In genomic region chr1:46749921-46750404, GRCh38 we compare ENCODE assay signal across 23 cellular contexts. TPM values are rescaled to one million over a fixed set of nuclear protein-coding genes. Genes with fewer than 3 reads are reported as not detected.
DNase-seq lines count a peak whose midpoint lies in the region; ATAC-seq, FAIRE-seq and TF ChIP-seq lines count a peak whose summit lies in the region.
"Had no signal": no experiment of that assay in that cellular context is flagged by ENCODE, and none has a peak within 500 bp of the region (broad histone marks: within the 10 kb centered on the region; RNA-seq: fewer than 3 reads in every experiment).

No MANE protein-coding gene starts in this region.

- H3K9me3 ChIP-seq in esophagus muscularis mucosa (no peaks in the 10 kb centered on the region), keratinocyte (ENCODE audit: control insufficient read depth, low read depth, low read length) (no peaks in the 10 kb centered on the region), thyroid gland (no peaks in the 10 kb centered on the region)
- H3K9me3 ChIP-seq: BE2C, testis had no signal

- DNase-seq in RPMI7951 (ENCODE audit: low read depth) (peak; percentile 11), esophagus muscularis mucosa (ENCODE audit: extremely low spot score) (peak; percentile 91), keratinocyte (ENCODE audit: low read depth, low spot score) (no peak), thyroid gland (peak; percentile 26 to 27), occipital lobe (lab: John Stamatoyannopoulos, UW) (no peak), COR-L47 (lab: John Stamatoyannopoulos, UW) (no peak)
- DNase-seq in stimulated activated CD4-positive, alpha-beta T cell treated with anti-CD3 and anti-CD28 coated beads, Interleukin-4, amount 100 ng/mL, for 4 hours, result no peak
- DNase-seq: activated CD4-positive, alpha-beta T cell treated with anti-CD3 and anti-CD28 coated beads, Interleukin-2, amount 10 ng/mL, durations not matched to agents 24 days and 14 days; BE2C; MV-4-11; NCI-H2029 treated with DMSO at 0.1 percent for 48 hours; NCI-H69; stimulated activated CD4-positive, alpha-beta T cell treated with anti-CD3 and anti-CD28 coated beads, Interleukin-4, amount 100 ng/mL, for 1 hour; testis had no signal

- H3K79me2 ChIP-seq in keratinocyte (ENCODE audit: control insufficient read depth, insufficient read depth, low read length), result no peaks in the 10 kb centered on the region
- H3K79me2 ChIP-seq: hepatocyte had no signal

- no peak for TF ChIP-seq EP300 in esophagus muscularis mucosa (IDR thresholded peaks at IDR 0.05)

- peak overlapping the region; percentile 10 for H2AFZ ChIP-seq in keratinocyte (ENCODE audit: control insufficient read depth, low read length)
- H2AFZ ChIP-seq: hepatocyte had no signal

- H3K27ac ChIP-seq in esophagus muscularis mucosa (replicated peaks in 1 of 4) (peak overlapping the region; percentile 32 to 53 (median 45)), keratinocyte (ENCODE audit: control insufficient read depth, insufficient read depth, low read length) (peak overlapping the region; percentile 31), thyroid gland (peak overlapping the region; percentile 39 to 55 (median 44))
- H3K27ac ChIP-seq: hepatocyte, testis had no signal

- H4K20me1 ChIP-seq in keratinocyte (ENCODE audit: control insufficient read depth, extremely low read depth, insufficient read depth, low read length), result no peaks in the 10 kb centered on the region

- dilution Hi-C loops in keratinocyte (cut with MboI; ENCODE audit: extremely low pct_ligation_motif_present, low sequenced_read_pairs), result no loop called here

- H3K27me3 ChIP-seq in esophagus muscularis mucosa (peaks cover 0 to 50% (median 0%) of the 10 kb centered on the region in 4 donors), keratinocyte (ENCODE audit: control insufficient read depth, extremely low read depth, insufficient read depth, low read length) (no peaks in the 10 kb centered on the region), thyroid gland (no peaks in the 10 kb centered on the region)
- H3K27me3 ChIP-seq: BE2C, hepatocyte, testis had no signal

- no peak overlapping the region for H3K9ac ChIP-seq in keratinocyte (ENCODE audit: control insufficient read depth, extremely low read depth, insufficient read depth, low read length)

- H3K36me3 ChIP-seq in esophagus muscularis mucosa (no peaks in the 10 kb centered on the region), keratinocyte (ENCODE audit: control insufficient read depth in 2 of 2, extremely low read depth in 1 of 2, insufficient read depth in 2 of 2, low read length in 2 of 2) (no peaks in the 10 kb centered on the region), thyroid gland (no peaks in the 10 kb centered on the region)
- H3K36me3 ChIP-seq: BE2C had no signal

- intact Hi-C loops in esophagus muscularis mucosa (cut with DNase I), result no loop called here
- intact Hi-C loops in thyroid gland (cut with DNase I), result loop anchor here (5.0 kb wide), 1 partner anchor 237 kb away; no protein-coding TSS in a partner anchor

- no peak for TF ChIP-seq POLR2A in esophagus muscularis mucosa (IDR thresholded peaks at IDR 0.05; ENCODE audit: low read depth)
- TF ChIP-seq POLR2A in thyroid gland (IDR thresholded peaks at IDR 0.05), result no peak

- H3K4me2 ChIP-seq in keratinocyte (ENCODE audit: control insufficient read depth, extremely low read depth, insufficient read depth, low read depth, low read length), result peak overlapping the region; percentile 53
- H3K4me2 ChIP-seq: hepatocyte had no signal

- TF ChIP-seq CTCF in esophagus muscularis mucosa (IDR thresholded peaks at IDR 0.05) (no peak), keratinocyte (optimal IDR thresholded peaks at IDR 0.05 in 1 of 3, IDR thresholded peaks at IDR 0.05 in 1 of 3, conservative IDR thresholded peaks at IDR 0.05 in 1 of 3; ENCODE audit: extremely low read depth in 1 of 3, insufficient read depth in 2 of 3, low read length in 3 of 3) (no peak), thyroid gland (IDR thresholded peaks at IDR 0.05) (no peak)

- WGBS in esophagus muscularis mucosa, result 57% methylated on average over 7 of the region's 7 CpGs
- WGBS in thyroid gland, 2 donors, result 39 to 41% methylated on average over 7 of the region's 7 CpGs

- peak; percentile 95 for FAIRE-seq in keratinocyte (lab: Jason Lieb, UNC)
- FAIRE-seq: astrocyte, G401.6, GM12891, TTC549 had no signal

- H3K4me3 ChIP-seq in esophagus muscularis mucosa, result no peak overlapping the region
- H3K4me3 ChIP-seq in keratinocyte (ENCODE audit: control insufficient read depth in 2 of 3, extremely low read depth in 1 of 3, insufficient read depth in 2 of 3, low read depth in 1 of 3, low read length in 3 of 3), result peak overlapping the region in 1 of 3 experiments; percentile 9
- no peak overlapping the region for H3K4me3 ChIP-seq in thyroid gland (replicated peaks in 1 of 3)
- H3K4me3 ChIP-seq: hepatocyte, testis had no signal

- no peak for ATAC-seq in GM21825 (IDR thresholded peaks at IDR 0.05; ENCODE audit: unreplicated experiment)

- no peaks in the 10 kb centered on the region for H3K9me1 ChIP-seq in keratinocyte (ENCODE audit: control insufficient read depth, extremely low read depth, insufficient read depth, low read length)

- H3K4me1 ChIP-seq in esophagus muscularis mucosa, result peaks cover 0 to 6% (median 1%) of the 10 kb centered on the region in 4 donors
- H3K4me1 ChIP-seq in keratinocyte (ENCODE audit: control insufficient read depth, extremely low read depth, insufficient read depth, low read length), result peaks cover 41% of the 10 kb centered on the region
- peaks cover 16 to 24% of the 10 kb centered on the region in 2 donors for H3K4me1 ChIP-seq in thyroid gland
- H3K4me1 ChIP-seq: BE2C, testis had no signal

RNA-seq across cellular contexts. Expression of gene EFCAB14, which starts 31.0 kb away (rescaled TPM):
- total RNA-seq in RPMI7951 (2014; rRNA removed; shearing (Covaris generic)), result 52.2 and 66.0 TPM in 2 replicates
- 100 to 1,000 TPM in 2 of 4 donors, 10 to 100 TPM in 2; 83.5 to 113 (median 104) TPM for total RNA-seq in esophagus muscularis mucosa
- polyA plus RNA-seq in keratinocyte, result 47.8 to 61.8 TPM (median 59.9 TPM) in 3 replicates
- polyA plus RNA-seq in keratinocyte (2011; ENCODE audit: low read depth), result 44.5 TPM
- polyA plus RNA-seq in keratinocyte (2011; cell fraction: cytosol; rRNA removed), result 50.0 and 86.6 TPM in 2 replicates
- polyA plus RNA-seq in keratinocyte (2011; cell fraction: nucleus; rRNA removed), result 49.6 and 50.9 TPM in 2 replicates
- 29.5 and 44.5 TPM in 2 replicates for polyA plus RNA-seq in keratinocyte (2012; ENCODE audit: low replicate concordance)
- polyA minus RNA-seq in keratinocyte, result 31.4 to 72.8 TPM (median 51.9 TPM) in 3 replicates
- polyA minus RNA-seq in keratinocyte (2011; cell fraction: cytosol; rRNA and poly(A)+ RNA removed), result 47.4 TPM
- 28.1 and 49.9 TPM in 2 replicates for polyA minus RNA-seq in keratinocyte (2011; cell fraction: nucleus; rRNA and poly(A)+ RNA removed)
- total RNA-seq in thyroid gland, result 100 to 1,000 TPM; 129 to 162 (median 138) TPM
- 13.6 TPM for total RNA-seq in occipital lobe

RNA-seq across cellular contexts. Expression of gene CYP4B1, which starts 48.9 kb away (rescaled TPM):
- total RNA-seq in RPMI7951 (2014; rRNA removed; shearing (Covaris generic)), result not detected in 2 replicates
- total RNA-seq in esophagus muscularis mucosa (100 to 1,000 TPM in 2 of 4 donors, 10 to 100 TPM in 2; 41.1 to 150 (median 113) TPM), thyroid gland (10 to 100 TPM; 29.4 to 72.4 (median 62.5) TPM), occipital lobe (not detected)
- polyA plus RNA-seq in keratinocyte, result 0.49 to 3.9 TPM (median 2.1 TPM) in 3 replicates
- polyA plus RNA-seq in keratinocyte (2011; ENCODE audit: low read depth), result 30.5 TPM
- polyA plus RNA-seq in keratinocyte (2011; cell fraction: cytosol; rRNA removed), result 2.1 and 2.2 TPM in 2 replicates
- polyA plus RNA-seq in keratinocyte (2011; cell fraction: nucleus; rRNA removed), result 13.7 and 15.7 TPM in 2 replicates
- 0.56 and 35.4 TPM in 2 replicates for polyA plus RNA-seq in keratinocyte (2012; ENCODE audit: low replicate concordance)
- 1.2 to 3.9 TPM (median 1.4 TPM) in 3 replicates for polyA minus RNA-seq in keratinocyte
- polyA minus RNA-seq in keratinocyte (2011; cell fraction: cytosol; rRNA and poly(A)+ RNA removed), result 2.7 TPM
- polyA minus RNA-seq in keratinocyte (2011; cell fraction: nucleus; rRNA and poly(A)+ RNA removed), result 5.8 and 12.3 TPM in 2 replicates
- total RNA-seq: activated CD4-positive, alpha-beta T cell treated with anti-CD3 and anti-CD28 coated beads, Interleukin-2, amount 10 ng/mL, durations not matched to agents 24 days and 14 days; astrocyte; kidney epithelial cell; mononuclear cell; OCI-LY7 had no signal

Comparison
In these comparisons a context has a peak if more than half of its experiments do, and no peak if none do; other contexts are left out.
1. DNase-seq: peak in RPMI7951 (single experiment), esophagus muscularis mucosa (single experiment) and thyroid gland (2 of 2); none in keratinocyte (single experiment), stimulated activated CD4-positive, alpha-beta T cell treated with anti-CD3 and anti-CD28 coated beads, Interleukin-4, amount 100 ng/mL, for 4 hours (0 of 2), occipital lobe (single experiment) and COR-L47 (single experiment).
2. RNA of gene CYP4B1, which starts 48.9 kb away (total RNA-seq): 41.1 to 150 TPM in esophagus muscularis mucosa and 29.4 to 72.4 TPM in thyroid gland; not detected in RPMI7951 and not detected in occipital lobe (single experiment); every median in the first group is over 10 times any median in the second.
3. Peak in every context shown above with its lines, with median percentiles within 50 percentile points of each other: H3K27ac ChIP-seq.